In genomic region chr3:50616770-50617095, GRCh38 we compare ENCODE assay signal across 1 cellular context.
TF ChIP-seq lines count a peak whose summit lies in the region.

No MANE protein-coding gene starts in this region.

TF ChIP-seq in WTC11, 78 proteins besides CTCF, POLR2A, EP300 and RAD21 (continued from another document):
- TF ChIP-seq PRDM15 (CRISPR knock-in tag; IDR thresholded peaks at IDR 0.05) (peak; percentile 95), GRHL2 (CRISPR knock-in tag; IDR thresholded peaks at IDR 0.05; ENCODE audit: insufficient replicate concordance, severe bottlenecking) (no peak), E2F5 (CRISPR knock-in tag; IDR thresholded peaks at IDR 0.05) (peak; percentile 14; the same call in 1 of the 2 replicates)
